1 cellular context compared by ENCODE assay signal in genomic region chr11:108340958-108341357, GRCh38.
TF ChIP-seq lines count a peak whose summit lies in the region.

No MANE protein-coding gene starts in this region.

TF ChIP-seq in HepG2, 621 proteins besides CTCF, POLR2A, EP300 and RAD21 (continued from another document):
- TF ChIP-seq ATF3 (CRISPR knock-in tag; IDR thresholded peaks at IDR 0.05) = peak; percentile 85
- peak; percentile 64 for TF ChIP-seq CEBPB (IDR thresholded peaks at IDR 0.05; ENCODE audit: borderline replicate concordance, low read depth, low read length)
- TF ChIP-seq FOSL2 (CRISPR knock-in tag; IDR thresholded peaks at IDR 0.05) = peak; percentile 95
